22 cellular contexts compared by ENCODE assay signal in the genomic region with DNA sequence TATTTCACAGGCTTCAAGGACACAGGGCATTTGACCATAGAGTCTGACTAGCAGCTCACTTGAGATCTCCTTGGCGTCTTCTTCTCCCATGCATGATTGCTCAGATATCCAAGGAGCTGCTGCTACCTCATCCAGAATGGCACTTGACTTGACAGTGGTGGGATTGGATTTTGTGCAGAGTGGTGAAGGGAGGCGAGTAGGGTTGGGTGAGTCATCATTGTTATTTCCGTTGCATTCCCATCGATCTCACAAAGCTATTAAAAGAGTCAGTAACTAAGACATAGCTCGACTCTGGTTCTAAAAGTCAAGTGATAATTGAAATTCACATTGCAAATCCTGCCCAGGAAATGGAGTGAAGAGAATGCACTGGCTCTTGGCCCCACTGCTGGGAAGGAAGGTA.
"Had no signal": no experiment of that assay in that cellular context is flagged by ENCODE, and none has a peak within 500 bp of the region (broad histone marks: within the 10 kb centered on the region; RNA-seq: fewer than 3 reads in every experiment).

No MANE protein-coding gene starts in this region.

- ATAC-seq: left colon; left ventricle myocardium superior; naive thymus-derived CD4-positive, alpha-beta T cell; psoas muscle; stimulated activated memory B cell treated with anti-CD40 and anti-IgM and Interleukin-4, amounts not matched to agents 10 μg/mL and 1 μg/mL and 100 μg/mL, for 72 hours had no signal

- H3K4me1 ChIP-seq: parathyroid adenoma, psoas muscle, right lobe of liver, spleen, testis, transverse colon had no signal

- H2AFZ ChIP-seq: hepatocyte, parathyroid adenoma had no signal

- H3K4me3 ChIP-seq: coronary artery, hepatocyte, lung, psoas muscle, right lobe of liver, spleen, testis, transverse colon had no signal

- H3K27ac ChIP-seq: coronary artery, hepatocyte, parathyroid adenoma, psoas muscle, right lobe of liver, spleen, testis, transverse colon had no signal

- DNase-seq: effector CD4-positive, alpha-beta T cell; endodermal cell; erythroblast; foreskin melanocyte; left colon; left ventricle myocardium superior; naive thymus-derived CD4-positive, alpha-beta T cell; nephron progenitor cell; psoas muscle; retina; right lobe of liver; spleen; stimulated activated CD4-positive, alpha-beta T cell treated with anti-CD3 and anti-CD28 coated beads, Interleukin-15, amount 100 ng/mL, for 24 hours; stimulated activated CD4-positive, alpha-beta T cell treated with anti-CD3 and anti-CD28 coated beads, Interleukin-1b, Interleukin-23, amount 100 ng/mL, for 48 hours; stimulated activated CD4-positive, alpha-beta T cell treated with anti-CD3 and anti-CD28 coated beads, Interleukin-4, amount 100 ng/mL, for 24 hours; testis; transverse colon had no signal

- H3K79me2 ChIP-seq: hepatocyte, parathyroid adenoma had no signal

- H3K9me3 ChIP-seq: psoas muscle, right lobe of liver, spleen, testis, transverse colon had no signal

- H3K27me3 ChIP-seq: hepatocyte, testis, transverse colon had no signal

- H3K36me3 ChIP-seq: right lobe of liver, spleen, transverse colon had no signal

- H3K9ac ChIP-seq: parathyroid adenoma had no signal

- H3K4me2 ChIP-seq: hepatocyte had no signal
